Comparison of ENCODE assay signal across 1 cellular context in the genomic region with DNA sequence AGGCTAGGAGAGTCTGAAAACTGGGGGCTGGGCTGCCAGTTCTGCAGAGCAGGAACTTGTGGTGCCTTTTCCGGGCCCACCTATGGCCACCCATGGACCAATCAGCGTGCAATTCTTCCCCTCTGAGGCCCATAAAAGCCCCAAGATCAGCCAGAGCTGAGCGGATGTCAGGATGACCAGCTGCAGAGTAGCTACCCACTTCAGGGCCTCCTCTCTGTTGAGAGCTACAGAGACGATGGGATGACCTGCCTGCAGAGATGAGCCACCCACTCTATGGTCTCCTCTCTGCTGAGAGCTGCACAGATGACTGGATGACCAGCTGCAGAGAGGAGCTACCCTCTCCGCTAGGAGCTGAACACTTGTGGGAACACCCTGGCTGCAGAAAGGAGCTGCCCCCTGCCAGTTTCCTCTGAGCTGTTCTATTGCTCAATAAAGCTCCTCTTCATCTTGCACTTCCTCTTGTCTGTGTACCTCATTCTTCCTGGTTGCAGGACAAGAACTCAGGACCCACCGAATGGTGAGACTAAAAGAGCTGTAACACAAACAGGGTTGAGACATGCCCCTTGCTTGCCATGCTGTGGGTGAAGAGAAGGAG.
TF ChIP-seq lines count a peak whose summit lies in the region.

No MANE protein-coding gene starts in this region.

TF ChIP-seq in K562, 482 proteins besides CTCF, POLR2A, EP300 and RAD21 (continued from another document):
- TF ChIP-seq, protein P1, sequence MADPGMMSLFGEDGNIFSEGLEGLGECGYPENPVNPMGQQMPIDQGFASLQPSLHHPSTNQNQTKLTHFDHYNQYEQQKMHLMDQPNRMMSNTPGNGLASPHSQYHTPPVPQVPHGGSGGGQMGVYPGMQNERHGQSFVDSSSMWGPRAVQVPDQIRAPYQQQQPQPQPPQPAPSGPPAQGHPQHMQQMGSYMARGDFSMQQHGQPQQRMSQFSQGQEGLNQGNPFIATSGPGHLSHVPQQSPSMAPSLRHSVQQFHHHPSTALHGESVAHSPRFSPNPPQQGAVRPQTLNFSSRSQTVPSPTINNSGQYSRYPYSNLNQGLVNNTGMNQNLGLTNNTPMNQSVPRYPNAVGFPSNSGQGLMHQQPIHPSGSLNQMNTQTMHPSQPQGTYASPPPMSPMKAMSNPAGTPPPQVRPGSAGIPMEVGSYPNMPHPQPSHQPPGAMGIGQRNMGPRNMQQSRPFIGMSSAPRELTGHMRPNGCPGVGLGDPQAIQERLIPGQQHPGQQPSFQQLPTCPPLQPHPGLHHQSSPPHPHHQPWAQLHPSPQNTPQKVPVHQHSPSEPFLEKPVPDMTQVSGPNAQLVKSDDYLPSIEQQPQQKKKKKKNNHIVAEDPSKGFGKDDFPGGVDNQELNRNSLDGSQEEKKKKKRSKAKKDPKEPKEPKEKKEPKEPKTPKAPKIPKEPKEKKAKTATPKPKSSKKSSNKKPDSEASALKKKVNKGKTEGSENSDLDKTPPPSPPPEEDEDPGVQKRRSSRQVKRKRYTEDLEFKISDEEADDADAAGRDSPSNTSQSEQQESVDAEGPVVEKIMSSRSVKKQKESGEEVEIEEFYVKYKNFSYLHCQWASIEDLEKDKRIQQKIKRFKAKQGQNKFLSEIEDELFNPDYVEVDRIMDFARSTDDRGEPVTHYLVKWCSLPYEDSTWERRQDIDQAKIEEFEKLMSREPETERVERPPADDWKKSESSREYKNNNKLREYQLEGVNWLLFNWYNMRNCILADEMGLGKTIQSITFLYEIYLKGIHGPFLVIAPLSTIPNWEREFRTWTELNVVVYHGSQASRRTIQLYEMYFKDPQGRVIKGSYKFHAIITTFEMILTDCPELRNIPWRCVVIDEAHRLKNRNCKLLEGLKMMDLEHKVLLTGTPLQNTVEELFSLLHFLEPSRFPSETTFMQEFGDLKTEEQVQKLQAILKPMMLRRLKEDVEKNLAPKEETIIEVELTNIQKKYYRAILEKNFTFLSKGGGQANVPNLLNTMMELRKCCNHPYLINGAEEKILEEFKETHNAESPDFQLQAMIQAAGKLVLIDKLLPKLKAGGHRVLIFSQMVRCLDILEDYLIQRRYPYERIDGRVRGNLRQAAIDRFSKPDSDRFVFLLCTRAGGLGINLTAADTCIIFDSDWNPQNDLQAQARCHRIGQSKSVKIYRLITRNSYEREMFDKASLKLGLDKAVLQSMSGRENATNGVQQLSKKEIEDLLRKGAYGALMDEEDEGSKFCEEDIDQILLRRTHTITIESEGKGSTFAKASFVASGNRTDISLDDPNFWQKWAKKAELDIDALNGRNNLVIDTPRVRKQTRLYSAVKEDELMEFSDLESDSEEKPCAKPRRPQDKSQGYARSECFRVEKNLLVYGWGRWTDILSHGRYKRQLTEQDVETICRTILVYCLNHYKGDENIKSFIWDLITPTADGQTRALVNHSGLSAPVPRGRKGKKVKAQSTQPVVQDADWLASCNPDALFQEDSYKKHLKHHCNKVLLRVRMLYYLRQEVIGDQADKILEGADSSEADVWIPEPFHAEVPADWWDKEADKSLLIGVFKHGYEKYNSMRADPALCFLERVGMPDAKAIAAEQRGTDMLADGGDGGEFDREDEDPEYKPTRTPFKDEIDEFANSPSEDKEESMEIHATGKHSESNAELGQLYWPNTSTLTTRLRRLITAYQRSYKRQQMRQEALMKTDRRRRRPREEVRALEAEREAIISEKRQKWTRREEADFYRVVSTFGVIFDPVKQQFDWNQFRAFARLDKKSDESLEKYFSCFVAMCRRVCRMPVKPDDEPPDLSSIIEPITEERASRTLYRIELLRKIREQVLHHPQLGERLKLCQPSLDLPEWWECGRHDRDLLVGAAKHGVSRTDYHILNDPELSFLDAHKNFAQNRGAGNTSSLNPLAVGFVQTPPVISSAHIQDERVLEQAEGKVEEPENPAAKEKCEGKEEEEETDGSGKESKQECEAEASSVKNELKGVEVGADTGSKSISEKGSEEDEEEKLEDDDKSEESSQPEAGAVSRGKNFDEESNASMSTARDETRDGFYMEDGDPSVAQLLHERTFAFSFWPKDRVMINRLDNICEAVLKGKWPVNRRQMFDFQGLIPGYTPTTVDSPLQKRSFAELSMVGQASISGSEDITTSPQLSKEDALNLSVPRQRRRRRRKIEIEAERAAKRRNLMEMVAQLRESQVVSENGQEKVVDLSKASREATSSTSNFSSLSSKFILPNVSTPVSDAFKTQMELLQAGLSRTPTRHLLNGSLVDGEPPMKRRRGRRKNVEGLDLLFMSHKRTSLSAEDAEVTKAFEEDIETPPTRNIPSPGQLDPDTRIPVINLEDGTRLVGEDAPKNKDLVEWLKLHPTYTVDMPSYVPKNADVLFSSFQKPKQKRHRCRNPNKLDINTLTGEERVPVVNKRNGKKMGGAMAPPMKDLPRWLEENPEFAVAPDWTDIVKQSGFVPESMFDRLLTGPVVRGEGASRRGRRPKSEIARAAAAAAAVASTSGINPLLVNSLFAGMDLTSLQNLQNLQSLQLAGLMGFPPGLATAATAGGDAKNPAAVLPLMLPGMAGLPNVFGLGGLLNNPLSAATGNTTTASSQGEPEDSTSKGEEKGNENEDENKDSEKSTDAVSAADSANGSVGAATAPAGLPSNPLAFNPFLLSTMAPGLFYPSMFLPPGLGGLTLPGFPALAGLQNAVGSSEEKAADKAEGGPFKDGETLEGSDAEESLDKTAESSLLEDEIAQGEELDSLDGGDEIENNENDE (IDR thresholded peaks at IDR 0.05; ENCODE audit: low read depth, low read length), result no peak
TF ChIP-seq in K562: peak in this region for 6.
